Comparison of ENCODE assay signal across 8 cellular contexts in genomic region chr6:12007915-12008286, GRCh38. TPM values are rescaled to one million over a fixed set of nuclear protein-coding genes. Genes with fewer than 3 reads are reported as not detected.
DNase-seq lines count a peak whose midpoint lies in the region; ATAC-seq and TF ChIP-seq lines count a peak whose summit lies in the region.

No MANE protein-coding gene starts in this region.

- H3K4me2 ChIP-seq in GM23248 (ENCODE audit: unreplicated experiment) (peak overlapping the region; percentile 87), SU-DHL-6 (ENCODE audit: low read depth, low read length, poor library complexity, severe bottlenecking) (peak overlapping the region; percentile 67)

- H3K79me2 ChIP-seq in GM23248 (ENCODE audit: insufficient read depth) (no peaks in the 10 kb centered on the region), SU-DHL-6 (ENCODE audit: insufficient read depth, low read length) (peaks cover 13% of the 10 kb centered on the region)

- DNase-seq in GM23248 (no peak), fibroblast of the aortic adventitia (ENCODE audit: low read depth) (no peak), gastrocnemius medialis (no peak), dedifferentiated amniotic fluid mesenchymal stem cell (ENCODE audit: extremely low spot score) (no peak), germinal center (ENCODE audit: low spot score) (no peak)

- H3K9ac ChIP-seq in GM23248 = peak overlapping the region; percentile 93
- peak overlapping the region; percentile 69 for H3K9ac ChIP-seq in SU-DHL-6 (ENCODE audit: low read length)

- H3K4me1 ChIP-seq in GM23248 (ENCODE audit: insufficient read depth) = peaks cover 17% of the 10 kb centered on the region
- peaks cover 15 to 18% of the 10 kb centered on the region in 2 donors for H3K4me1 ChIP-seq in gastrocnemius medialis

- peak overlapping the region; percentile 79 for H2AFZ ChIP-seq in GM23248
- H2AFZ ChIP-seq in SU-DHL-6 (ENCODE audit: low read depth, low read length, severe bottlenecking) = peak overlapping the region; percentile 96

- H3F3A ChIP-seq in GM23248 (ENCODE audit: insufficient read depth) (peaks cover 17% of the 10 kb centered on the region), SU-DHL-6 (ENCODE audit: insufficient read depth) (peaks cover 31% of the 10 kb centered on the region)

- intact Hi-C loops in gastrocnemius medialis (cut with DNase I; ENCODE audit: low total_unique reads) = loop anchor here (1.0 to 2.0 kb wide), 3 partner anchors 237 to 471 kb away; partner anchors contain the start of gene TMEM170B

- H3K36me3 ChIP-seq in GM23248 (ENCODE audit: low read depth) = no peaks in the 10 kb centered on the region
- H3K36me3 ChIP-seq in SU-DHL-6 (ENCODE audit: low read length) = no peaks in the 10 kb centered on the region
- H3K36me3 ChIP-seq in gastrocnemius medialis = no peaks in the 10 kb centered on the region

- TF ChIP-seq POLR2A in gastrocnemius medialis (IDR thresholded peaks at IDR 0.05) = no peak

- H4K20me1 ChIP-seq in GM23248 (ENCODE audit: insufficient read depth) (no peaks in the 10 kb centered on the region), SU-DHL-6 (ENCODE audit: low read depth, low read length) (no peaks in the 10 kb centered on the region)

- TF ChIP-seq CTCF in SU-DHL-6 (IDR thresholded peaks at IDR 0.05; ENCODE audit: insufficient read depth, low read length, poor library complexity, severe bottlenecking) (no peak), fibroblast of the aortic adventitia (IDR thresholded peaks at IDR 0.05; ENCODE audit: insufficient read depth, low read length) (no peak), gastrocnemius medialis (IDR thresholded peaks at IDR 0.05 in 4 of 5, conservative IDR thresholded peaks at IDR 0.05 in 1 of 5) (no peak)

- no peak for ATAC-seq in gastrocnemius medialis
- no peak for ATAC-seq in GM18498 (IDR thresholded peaks at IDR 0.05; ENCODE audit: unreplicated experiment)
- no peak for ATAC-seq in GM18868 (IDR thresholded peaks at IDR 0.05; ENCODE audit: unreplicated experiment)

- H3K9me2 ChIP-seq in GM23248 (ENCODE audit: insufficient read depth) (no peaks in the 10 kb centered on the region), SU-DHL-6 (replicated peaks; ENCODE audit: insufficient read depth, low read length) (no peaks in the 10 kb centered on the region)

- H3K9me3 ChIP-seq in GM23248 (ENCODE audit: low read depth) (no peaks in the 10 kb centered on the region), SU-DHL-6 (ENCODE audit: insufficient read depth, low read length) (no peaks in the 10 kb centered on the region), gastrocnemius medialis (no peaks in the 10 kb centered on the region)

- 85 to 88% methylated on average over 4 of the region's 4 CpGs for WGBS in GM23248 (ENCODE audit: low coverage in 1 of 2, low lambda C conversion rate in 2 of 2, missing lambda C conversion rate in 2 of 2), 2 experiments

- H3K27ac ChIP-seq in GM23248 (peak overlapping the region; percentile 95), SU-DHL-6 (ENCODE audit: low read depth, low read length) (peak overlapping the region; percentile 85), gastrocnemius medialis (peak overlapping the region; percentile 92 to 98 (median 96))

- H3K4me3 ChIP-seq in GM23248 (peak overlapping the region; percentile 80), SU-DHL-6 (ENCODE audit: insufficient read depth, low read length, poor library complexity, severe bottlenecking) (peak overlapping the region; percentile 94), fibroblast of the aortic adventitia (ENCODE audit: low read depth, low read length) (peak overlapping the region; percentile 74), gastrocnemius medialis (peak overlapping the region; percentile 61 to 95 (median 73))

- in situ Hi-C loops in GM23248 (cut with MboI) = no loop called here
- in situ Hi-C loops in gastrocnemius medialis (cut with MboI; ENCODE audit: low sequenced_read_pairs in 4 of 4) = no loop called here

- no peaks in the 10 kb centered on the region for H3K27me3 ChIP-seq in GM23248 (replicated peaks; ENCODE audit: insufficient read depth)
- H3K27me3 ChIP-seq in SU-DHL-6 (ENCODE audit: low read length) = no peaks in the 10 kb centered on the region
- H3K27me3 ChIP-seq in gastrocnemius medialis = no peaks in the 10 kb centered on the region

RNA-seq across cellular contexts. Expression of gene HIVEP1, which starts 4.2 kb away (rescaled TPM):
- total RNA-seq in GM23248 (2014; rRNA removed; shearing (Covaris generic)) = 7.1 and 15.2 TPM in 2 replicates
- 3.3 and 3.8 TPM in 2 replicates for polyA plus RNA-seq in GM23248 (2016; fragmentation: Nextera tagmentation; extraction: Ambion mirVana)
- total RNA-seq in fibroblast of the aortic adventitia (ENCODE audit: low replicate concordance) (21.3 and 21.8 TPM in 2 replicates), gastrocnemius medialis (10 to 100 TPM in 2 of 4 donors, 1 to 10 TPM in 2; 8.3 to 13.5 (median 10.5) TPM)
